ENCODE assay signal across 8 cellular contexts in the genomic region with DNA sequence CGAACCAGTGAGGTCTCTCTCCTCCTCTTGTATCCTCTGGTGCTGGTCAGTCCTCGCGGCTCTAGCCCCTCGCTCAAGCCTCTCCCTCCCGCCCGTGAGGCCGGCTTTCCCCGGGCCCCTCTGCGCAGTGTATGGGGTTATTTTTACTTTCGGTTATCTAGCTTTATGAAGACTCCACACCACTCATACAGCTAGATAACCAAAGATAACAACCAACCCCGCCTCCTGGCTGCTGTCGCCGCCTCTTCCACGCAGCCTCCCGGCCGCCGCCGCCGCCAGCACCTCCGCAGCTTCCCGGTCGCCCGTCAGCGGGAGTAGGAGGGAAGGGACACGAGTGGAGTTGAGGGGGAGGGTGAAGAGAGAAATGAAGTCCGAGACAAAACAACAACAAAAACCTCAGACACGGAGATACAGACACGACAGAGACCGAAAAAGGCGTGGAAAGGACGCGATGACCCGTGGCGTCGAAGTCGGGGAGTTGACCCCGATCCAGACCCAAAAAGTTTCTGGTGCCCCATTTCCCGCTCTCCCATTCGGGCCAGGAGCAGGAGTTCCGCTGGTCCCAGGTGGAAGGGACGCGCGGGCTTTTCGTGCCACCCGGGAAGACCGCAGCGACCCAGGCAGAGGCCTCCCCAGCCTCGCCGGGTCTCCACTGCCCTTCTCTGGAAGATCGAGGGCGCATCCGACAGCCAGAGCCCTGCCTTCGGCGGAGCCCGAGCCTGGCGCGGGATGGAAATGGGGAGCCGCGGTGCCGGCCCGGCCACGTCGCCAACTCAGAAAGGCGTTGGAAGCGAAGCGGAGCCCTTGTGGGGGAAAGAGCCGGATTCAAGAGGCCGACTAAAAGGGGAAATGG. TPM values are rescaled to one million over a fixed set of nuclear protein-coding genes. Genes with fewer than 3 reads are reported as not detected.
DNase-seq lines count a peak whose midpoint lies in the region; ATAC-seq, FAIRE-seq and TF ChIP-seq lines count a peak whose summit lies in the region.

No MANE protein-coding gene starts in this region.

- POLR2A ChIA-PET in MCF 10A (lab: Yijun Ruan, JAX), result no interaction called here

- H3K9me3 Mint-ChIP-seq in MCF 10A (ENCODE audit: unreplicated experiment), result no peaks in the 10 kb centered on the region

- no peaks in the 10 kb centered on the region for H3K9me3 ChIP-seq in Peyer's patch
- no peaks in the 10 kb centered on the region for H3K9me3 ChIP-seq in neutrophil

- TF ChIP-seq POLR2A in Peyer's patch (IDR thresholded peaks at IDR 0.05) (no peak), GM12891 (IDR thresholded peaks at IDR 0.05; ENCODE audit: low read depth, low read length) (no peak)

- CTCF ChIA-PET in MCF 10A (lab: Yijun Ruan, JAX), result interaction anchor here (0.7 to 3.2 kb wide), 6 partner anchors 21 to 145 kb away, joined by 3 to 29 read pairs (median 8); no protein-coding TSS in a partner anchor

- no peak overlapping the region for H3K27ac Mint-ChIP-seq in MCF 10A (ENCODE audit: low read depth, unreplicated experiment)

- peaks cover 6 to 24% (median 16%) of the 10 kb centered on the region in 4 donors for H3K4me1 ChIP-seq in Peyer's patch
- peaks cover 24 to 25% of the 10 kb centered on the region in 2 experiments for H3K4me1 ChIP-seq in neutrophil (ENCODE audit: control insufficient read depth in 1 of 2, insufficient read depth in 1 of 2, low read depth in 1 of 2, low read length in 1 of 2)

- H3K36me3 ChIP-seq in Peyer's patch (no peaks in the 10 kb centered on the region), neutrophil (no peaks in the 10 kb centered on the region)

- intact Hi-C loops in MCF 10A (cut with micrococcal nuclease), result no loop called here

- DNase-seq in Peyer's patch (no peak), MCF 10A (ENCODE audit: unreplicated experiment) (no peak), A172 (ENCODE audit: low spot score) (no peak), GM12891 (ENCODE audit: insufficient read length, low spot score) (no peak), 8988T (no peak)

- H3K27me3 ChIP-seq in Peyer's patch (peaks cover 0 to 30% of the 10 kb centered on the region in 2 donors), neutrophil (peaks cover 100% of the 10 kb centered on the region)

- no peak for FAIRE-seq in GM12891 (lab: Jason Lieb, UNC)

- peak overlapping the region in 1 of 4 donors; percentile 22 for H3K27ac ChIP-seq in Peyer's patch
- H3K27ac ChIP-seq in neutrophil, result no peak overlapping the region

- H3K4me3 ChIP-seq in Peyer's patch (peak overlapping the region; percentile 20 to 50 (median 46)), neutrophil (ENCODE audit: low read depth in 1 of 2, low read length in 1 of 2) (peak overlapping the region; percentile 48 to 54)

- ATAC-seq in GM18868 (IDR thresholded peaks at IDR 0.05; ENCODE audit: unreplicated experiment) (peak; percentile 41), GM19351 (IDR thresholded peaks at IDR 0.05; ENCODE audit: unreplicated experiment) (no peak)

- H3K36me3 Mint-ChIP-seq in MCF 10A (ENCODE audit: insufficient read depth, unreplicated experiment), result peaks cover 12% of the 10 kb centered on the region

- no TSS peak for BruUV-seq in MCF 10A (replicated peaks; lab: Mats Ljungman, UMichigan)

- peaks cover 5% of the 10 kb centered on the region for H3K4me1 Mint-ChIP-seq in MCF 10A (ENCODE audit: insufficient read depth, unreplicated experiment)

- peak overlapping the region; percentile 71 for H3K4me3 Mint-ChIP-seq in MCF 10A (ENCODE audit: unreplicated experiment)

- H3K27me3 Mint-ChIP-seq in MCF 10A (ENCODE audit: insufficient read depth, unreplicated experiment), result peaks cover 92% of the 10 kb centered on the region

- peak in 1 of 6 experiments; percentile 0 for TF ChIP-seq CTCF in Peyer's patch (IDR thresholded peaks at IDR 0.05)
- no peak for TF ChIP-seq CTCF in MCF 10A (IDR thresholded peaks at IDR 0.05; ENCODE audit: unreplicated experiment)
- no peak for TF ChIP-seq CTCF in neutrophil (IDR thresholded peaks at IDR 0.05)

TF ChIP-seq in GM12891, 5 proteins besides CTCF, POLR2A, EP300 and RAD21:
- TF ChIP-seq POLR2AphosphoS5 (IDR thresholded peaks at IDR 0.05; ENCODE audit: low read depth, low read length), result no peak
- no peak for TF ChIP-seq PAX5 (IDR thresholded peaks at IDR 0.05; ENCODE audit: insufficient read depth, low read length, severe bottlenecking)
- no peak; the same call in 1 of the 2 replicates for TF ChIP-seq SPI1 (IDR thresholded peaks at IDR 0.05; ENCODE audit: low read depth, low read length)
- TF ChIP-seq TAF1 (IDR thresholded peaks at IDR 0.05; ENCODE audit: low read depth, low read length), result no peak
- TF ChIP-seq POU2F2 (IDR thresholded peaks at IDR 0.05; ENCODE audit: low read depth, low read length), result no peak

RNA-seq across cellular contexts. Expression of a gene that starts 51.4 kb away (rescaled TPM):
- 1 to 10 TPM in 1 of 4 donors, not detected in 3; 3.1 TPM for total RNA-seq in Peyer's patch
- total RNA-seq in MCF 10A (2022), result not detected in 2 replicates
- not detected in 2 replicates for total RNA-seq in A172 (2014; rRNA removed; shearing (Covaris generic))
- polyA plus RNA-seq in GM12891 (2012; ENCODE audit: low read depth, missing spikeins), result 0.08 TPM
